In the genomic region with DNA sequence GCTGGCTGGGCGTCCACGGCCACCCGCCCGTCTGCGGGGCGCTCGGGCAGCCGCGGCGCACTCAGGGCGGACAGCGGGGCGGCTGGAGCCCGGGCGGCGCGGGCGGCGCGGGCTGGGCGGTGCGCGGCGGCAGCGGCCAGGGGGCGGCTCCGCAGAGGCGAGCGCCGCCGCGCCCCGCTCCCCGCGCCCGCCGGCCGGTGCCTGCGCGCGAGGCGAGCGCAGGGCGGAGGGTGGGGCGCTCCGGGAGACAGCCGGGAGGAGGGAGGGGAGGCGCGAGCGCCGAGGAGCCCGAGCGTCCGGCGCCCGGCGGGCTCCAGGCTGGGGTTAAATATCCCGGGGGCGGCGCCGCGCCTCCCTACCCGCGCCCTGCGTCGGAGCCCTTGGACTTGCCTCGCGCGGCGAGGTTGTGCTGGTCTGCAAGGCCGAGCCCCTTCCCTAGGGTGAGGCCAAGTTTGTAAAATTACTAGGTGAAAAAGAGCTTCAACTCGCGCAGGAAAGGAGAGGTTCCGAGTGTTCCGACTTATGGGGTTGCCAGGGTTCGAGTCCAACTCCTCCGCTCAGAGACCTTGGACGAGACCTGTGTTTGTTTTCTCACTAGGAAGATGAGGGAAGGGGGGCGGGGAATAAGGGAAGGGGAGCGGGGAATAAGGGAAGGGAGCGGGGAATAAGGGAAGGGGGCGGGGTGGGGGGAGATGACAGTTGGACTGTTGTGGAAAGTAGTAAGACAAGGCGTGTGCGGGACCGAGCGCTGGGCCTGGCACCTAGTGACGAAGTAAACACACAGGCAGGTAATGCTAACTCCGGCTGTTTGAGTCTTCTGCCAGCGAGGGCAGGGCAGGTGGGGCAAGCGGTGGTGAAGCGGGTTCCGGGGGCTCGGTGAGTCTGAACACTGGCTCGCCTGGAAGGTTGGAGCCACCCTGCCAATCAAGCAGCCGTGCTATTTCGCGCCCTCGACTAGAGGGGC, we compare ENCODE assay signal across 9 cellular contexts. TPM values are rescaled to one million over a fixed set of nuclear protein-coding genes. Genes with fewer than 3 reads are reported as not detected.
DNase-seq lines count a peak whose midpoint lies in the region; ATAC-seq, FAIRE-seq and TF ChIP-seq lines count a peak whose summit lies in the region.
"Had no signal": no experiment of that assay in that cellular context is flagged by ENCODE, and none has a peak within 500 bp of the region (broad histone marks: within the 10 kb centered on the region; RNA-seq: fewer than 3 reads in every experiment).

A gene (minus strand): TSS at position 301 of the 964 bp plus-strand sequence. CDS start 311 bp downstream, outside the sequence.

- POLR2A ChIA-PET in HepG2 (lab: Yijun Ruan, JAX): no interaction called here

- TF ChIP-seq EP300 in HepG2 (IDR thresholded peaks at IDR 0.05; ENCODE audit: low read depth in 2 of 2, low read length in 2 of 2): no peak
- TF ChIP-seq EP300 in HepG2 (CRISPR knock-in tag; IDR thresholded peaks at IDR 0.05; ENCODE audit: borderline replicate concordance): no peak

- peaks cover 11% of the 10 kb centered on the region for H3K27me3 ChIP-seq in bronchial epithelial cell (ENCODE audit: control insufficient read depth, insufficient read depth, low read length)
- no peaks in the 10 kb centered on the region for H3K27me3 ChIP-seq in HepG2 (ENCODE audit: control insufficient read depth in 1 of 2, insufficient read depth in 2 of 2, low read length in 2 of 2)
- peaks cover 54% of the 10 kb centered on the region for H3K27me3 ChIP-seq in thymus (ENCODE audit: control insufficient read depth, insufficient read depth)

- H3K4me1 ChIP-seq in HepG2 (ENCODE audit: insufficient read depth, low read length) (peaks cover 43% of the 10 kb centered on the region), thymus (ENCODE audit: control insufficient read depth, insufficient read depth, low read length) (no peaks in the 10 kb centered on the region)

- H3K9me3 ChIP-seq in HepG2 (ENCODE audit: low read length) (no peaks in the 10 kb centered on the region), thymus (ENCODE audit: control insufficient read depth) (no peaks in the 10 kb centered on the region)

- peaks cover 3% of the 10 kb centered on the region for H3K79me2 ChIP-seq in HepG2 (ENCODE audit: insufficient read depth, low read length)

- TF ChIP-seq POLR2A in HepG2 (IDR thresholded peaks at IDR 0.05; ENCODE audit: insufficient read depth in 1 of 2, low read depth in 2 of 2, low read length in 2 of 2): no peak

- peak within 1 kb of the TSS; percentile 45; the same call in 1 of the 2 replicates for H3K9ac ChIP-seq in HepG2 (ENCODE audit: insufficient read depth, low read depth, low read length)

- H2AFZ ChIP-seq in HepG2 (ENCODE audit: low read length): no peak within 1 kb of the TSS

- peak within 1 kb of the TSS; percentile 90 for H3K4me2 ChIP-seq in HepG2 (ENCODE audit: low read depth, low read length)

- DNase-seq in COLO668 (lab: John Stamatoyannopoulos, UW; ENCODE audit: unreplicated experiment) (peak; percentile 46), LoVo (ENCODE audit: low spot score) (peak; percentile 32), bronchial epithelial cell (ENCODE audit: low read depth) (no peak), HepG2 (ENCODE audit: low spot score) (peak; percentile 7), Kasumi-1 (lab: John Stamatoyannopoulos, UW) (no peak), NCI-H2196 treated with DMSO at 0.1 percent for 48 hours (lab: John Stamatoyannopoulos, UW; ENCODE audit: unreplicated experiment) (no peak)

- 13% methylated on average over 49 of the region's 98 CpGs for WGBS in HepG2 (ENCODE audit: low lambda C conversion rate)
- WGBS in thymus: 3% methylated on average over 98 of the region's 98 CpGs

- H3K4me3 ChIP-seq in bronchial epithelial cell (ENCODE audit: low read depth, low read length): peak within 1 kb of the TSS; percentile 57
- H3K4me3 ChIP-seq in HepG2 (replicated peaks in 1 of 3; ENCODE audit: insufficient read depth in 1 of 3, low read depth in 2 of 3, low read length in 3 of 3): peak within 1 kb of the TSS; percentile 72 to 79 (median 78)
- peak within 1 kb of the TSS; percentile 36 for H3K4me3 ChIP-seq in thymus (ENCODE audit: low read length)

- CTCF ChIA-PET in HepG2 (lab: Yijun Ruan, JAX; ENCODE audit: low intra/inter-chr PET ratio, low total read pairs): no interaction called here

- no TSS peak for BruUV-seq in HepG2 (replicated peaks; lab: Mats Ljungman, UMichigan)

- no peak within 1 kb of the TSS for H3K27ac ChIP-seq in HepG2 (ENCODE audit: extremely low read length, insufficient read depth, low read length)
- H3K27ac ChIP-seq in thymus (ENCODE audit: low read depth): no peak within 1 kb of the TSS

- TF ChIP-seq CTCF in bronchial epithelial cell (IDR thresholded peaks at IDR 0.05; ENCODE audit: insufficient read depth, low read length, severe bottlenecking) (no peak), HepG2 (CRISPR knock-in tag; IDR thresholded peaks at IDR 0.05) (no peak)

- H3K36me3 ChIP-seq in bronchial epithelial cell (ENCODE audit: control insufficient read depth, insufficient read depth, low read length): no peaks in the 10 kb centered on the region
- no peaks in the 10 kb centered on the region for H3K36me3 ChIP-seq in HepG2 (replicated peaks in 1 of 2; ENCODE audit: control insufficient read depth in 1 of 2, insufficient read depth in 2 of 2, low read length in 2 of 2)
- no peaks in the 10 kb centered on the region for H3K36me3 ChIP-seq in thymus (ENCODE audit: control insufficient read depth, insufficient read depth)

- intact Hi-C loops in HepG2 (cut with micrococcal nuclease; ENCODE audit: unreplicated experiment): loop anchor here (5.0 kb wide), 1 partner anchor 48 kb away; no protein-coding TSS in a partner anchor

- TF ChIP-seq RAD21 in HepG2 (CRISPR knock-in tag; IDR thresholded peaks at IDR 0.05): no peak

- in situ Hi-C loops in HepG2 (cut with HindIII; ENCODE audit: extremely low pct_ligation_motif_present, low pct_unique_long_range_greater_than_20kb): no loop called here

- peak; percentile 77 for ATAC-seq in HepG2
- ATAC-seq in GM21723 (IDR thresholded peaks at IDR 0.05; ENCODE audit: unreplicated experiment): no peak

- peaks cover 7% of the 10 kb centered on the region for H4K20me1 ChIP-seq in HepG2 (ENCODE audit: insufficient read depth, low read length)

- no peak for FAIRE-seq in bronchial epithelial cell (lab: Jason Lieb, UNC)
- no peak for FAIRE-seq in HepG2 (lab: Jason Lieb, UNC)
- FAIRE-seq: islet of Langerhans had no signal

TF ChIP-seq in HepG2, 621 proteins besides CTCF, POLR2A, EP300 and RAD21 (continues in another document):
- peak; percentile 16 for TF ChIP-seq HNRNPK (IDR thresholded peaks at IDR 0.05; ENCODE audit: low read depth, low read length, poor library complexity, severe bottlenecking)
- TF ChIP-seq, protein P1, sequence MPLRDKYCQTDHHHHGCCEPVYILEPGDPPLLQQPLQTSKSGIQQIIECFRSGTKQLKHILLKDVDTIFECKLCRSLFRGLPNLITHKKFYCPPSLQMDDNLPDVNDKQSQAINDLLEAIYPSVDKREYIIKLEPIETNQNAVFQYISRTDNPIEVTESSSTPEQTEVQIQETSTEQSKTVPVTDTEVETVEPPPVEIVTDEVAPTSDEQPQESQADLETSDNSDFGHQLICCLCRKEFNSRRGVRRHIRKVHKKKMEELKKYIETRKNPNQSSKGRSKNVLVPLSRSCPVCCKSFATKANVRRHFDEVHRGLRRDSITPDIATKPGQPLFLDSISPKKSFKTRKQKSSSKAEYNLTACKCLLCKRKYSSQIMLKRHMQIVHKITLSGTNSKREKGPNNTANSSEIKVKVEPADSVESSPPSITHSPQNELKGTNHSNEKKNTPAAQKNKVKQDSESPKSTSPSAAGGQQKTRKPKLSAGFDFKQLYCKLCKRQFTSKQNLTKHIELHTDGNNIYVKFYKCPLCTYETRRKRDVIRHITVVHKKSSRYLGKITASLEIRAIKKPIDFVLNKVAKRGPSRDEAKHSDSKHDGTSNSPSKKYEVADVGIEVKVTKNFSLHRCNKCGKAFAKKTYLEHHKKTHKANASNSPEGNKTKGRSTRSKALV (CRISPR knock-in tag; IDR thresholded peaks at IDR 0.05): 0 out of 2 replicates have a peak, but pooled peaks have one; percentile 5
- no peak for TF ChIP-seq POLR2AphosphoS2 (IDR thresholded peaks at IDR 0.05; ENCODE audit: low read depth, low read length)
- TF ChIP-seq ZNF263 (CRISPR knock-in tag; IDR thresholded peaks at IDR 0.05): peak; percentile 88

RNA-seq across cellular contexts. Expression of the gene that starts here (rescaled TPM):
- total RNA-seq in bronchial epithelial cell: 5.0 and 7.6 TPM in 2 replicates
- total RNA-seq in HepG2 (2016; rRNA removed; fragmentation: Illumina TruSeq; extraction: Trizol): 4.0 and 5.8 TPM in 2 replicates
- total RNA-seq in HepG2 (2016; cell fraction: cytosol; rRNA removed; fragmentation: Illumina TruSeq; extraction: Trizol; ENCODE audit: low read depth): 2.7 and 3.1 TPM in 2 replicates
- total RNA-seq in HepG2 (2016; cell fraction: insoluble cytoplasmic fraction; rRNA removed; fragmentation: Illumina TruSeq; extraction: Trizol): 4.7 and 4.8 TPM in 2 replicates
- 8.1 and 8.9 TPM in 2 replicates for total RNA-seq in HepG2 (2016; cell fraction: membrane; rRNA removed; fragmentation: Illumina TruSeq; extraction: Trizol)
- total RNA-seq in HepG2 (2016; cell fraction: nucleus; rRNA removed; fragmentation: Illumina TruSeq; extraction: Trizol): 1.4 and 2.5 TPM in 2 replicates
- 0.10 and 0.15 TPM in 2 replicates for polyA plus RNA-seq in HepG2 (2011; rRNA removed)
- 0.23 and 0.27 TPM in 2 replicates for polyA plus RNA-seq in HepG2 (2011; cell fraction: cytosol; rRNA removed)
- 0.08 and 0.10 TPM in 2 replicates for polyA plus RNA-seq in HepG2 (2011; cell fraction: nucleus; rRNA removed)
- 0.57 and 0.70 TPM in 2 replicates for polyA plus RNA-seq in HepG2 (2012)
- polyA plus RNA-seq in HepG2 (2016; cell fraction: cytosol; fragmentation: Illumina TruSeq; extraction: Trizol; ENCODE audit: low read depth): 4.8 and 5.5 TPM in 2 replicates
- polyA plus RNA-seq in HepG2 (2016; cell fraction: insoluble cytoplasmic fraction; fragmentation: Illumina TruSeq; extraction: Trizol; ENCODE audit: low read depth): 6.1 and 6.4 TPM in 2 replicates
- polyA plus RNA-seq in HepG2 (2016; cell fraction: membrane; fragmentation: Illumina TruSeq; extraction: Trizol; ENCODE audit: low read depth): 9.3 and 11.0 TPM in 2 replicates
- 4.6 and 5.3 TPM in 2 replicates for polyA plus RNA-seq in HepG2 (2016; cell fraction: nucleus; fragmentation: Illumina TruSeq; extraction: Trizol; ENCODE audit: insufficient read depth, low read depth)
- 0.30 TPM in 1 of 2 replicates, not detected in the other for polyA minus RNA-seq in HepG2 (2011; rRNA and poly(A)+ RNA removed; ENCODE audit: low replicate concordance)
- polyA minus RNA-seq in HepG2 (2011; cell fraction: cytosol; rRNA and poly(A)+ RNA removed): 0.26 and 0.40 TPM in 2 replicates
- not detected in 2 replicates for polyA minus RNA-seq in HepG2 (2011; cell fraction: nucleus; rRNA and poly(A)+ RNA removed)
- polyA plus RNA-seq in thymus: 4.7 TPM

Comparison
In these comparisons a context has a peak if more than half of its experiments do, and no peak if none do; other contexts are left out.
1. DNase-seq: peak in COLO668 (single experiment), LoVo (single experiment) and HepG2 (single experiment); none in bronchial epithelial cell (single experiment), Kasumi-1 (0 of 2) and NCI-H2196 treated with DMSO at 0.1 percent for 48 hours (single experiment).
2. Peak in every context shown above with its lines, with median percentiles within 50 percentile points of each other: H3K4me3 ChIP-seq.